Comparison of ENCODE assay signal across 8 cellular contexts in the genomic region with DNA sequence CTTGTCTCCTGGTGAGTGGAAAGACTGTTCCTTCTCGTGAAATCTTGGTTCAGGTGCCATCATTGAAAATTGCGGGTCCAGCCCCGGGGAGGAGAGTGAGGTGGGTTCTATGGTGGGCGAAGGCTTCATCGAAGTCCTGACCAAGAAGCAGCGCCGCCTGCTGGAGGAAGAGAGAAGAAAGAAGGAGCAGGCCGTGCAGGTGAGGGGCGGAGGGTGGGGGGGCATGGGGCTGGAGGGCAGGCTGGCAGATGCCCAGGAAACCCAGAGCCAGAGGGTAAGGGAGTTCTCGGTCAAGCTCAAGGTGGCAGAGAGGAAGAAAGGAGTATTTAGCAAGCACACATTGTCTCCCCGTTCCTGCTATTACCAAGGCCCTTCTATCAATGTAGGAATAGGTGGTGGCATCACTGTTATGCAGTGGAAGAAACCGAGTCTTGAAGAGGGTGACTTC.
DNase-seq lines count a peak whose midpoint lies in the region; ATAC-seq, FAIRE-seq and TF ChIP-seq lines count a peak whose summit lies in the region.

No MANE protein-coding gene starts in this region.

- H3K9ac ChIP-seq in NT2/D1 (ENCODE audit: insufficient read length, low read depth) = no peak overlapping the region

- peak; percentile 47 for DNase-seq in GM19238 (ENCODE audit: insufficient read length, low spot score)
- DNase-seq in NT2/D1 (ENCODE audit: low read depth, low spot score) = peak; percentile 38
- DNase-seq in activated T-helper 1 cell treated with anti-CD3 and anti-CD28 coated beads, Interleukin-2, amount 50 U/mL, for 16 hours (ENCODE audit: low read depth in 1 of 2, low spot score in 1 of 2) = peak; percentile 38 to 42
- DNase-seq in glomerular visceral epithelial cell (ENCODE audit: extremely low spot score) = peak; percentile 39
- DNase-seq in stimulated activated CD4-positive, alpha-beta T cell treated with anti-CD3 and anti-CD28 coated beads, Interleukin-12 subunit alpha, Interleukin-12 subunit beta, amount 100 ng/mL, for 48 hours (ENCODE audit: low read depth in 2 of 3, low spot score in 1 of 3) = peak; percentile 20 to 52 (median 37)
- no peak for DNase-seq in H54 (ENCODE audit: insufficient read length, low spot score)

- no peak overlapping the region for H3K4me3 ChIP-seq in NT2/D1 (ENCODE audit: insufficient read length, low read depth)

- no peaks in the 10 kb centered on the region for H3K27me3 ChIP-seq in NT2/D1 (ENCODE audit: insufficient read depth, insufficient read length)

- no peak for TF ChIP-seq POLR2A in H54 (IDR thresholded peaks at IDR 0.05; ENCODE audit: low read depth, low read length)

- no peaks in the 10 kb centered on the region for H3K9me3 ChIP-seq in NT2/D1 (ENCODE audit: insufficient read depth, low read length)

- no peak for FAIRE-seq in H54 (lab: Jason Lieb, UNC)

- H3K4me1 ChIP-seq in NT2/D1 (ENCODE audit: insufficient read depth, insufficient read length) = peaks cover 4% of the 10 kb centered on the region

- ATAC-seq in GM19351 (IDR thresholded peaks at IDR 0.05; ENCODE audit: unreplicated experiment) = no peak
- ATAC-seq in GM21717 (IDR thresholded peaks at IDR 0.05; ENCODE audit: unreplicated experiment) = no peak

- peaks cover 97% of the 10 kb centered on the region for H3K36me3 ChIP-seq in NT2/D1 (ENCODE audit: insufficient read depth, insufficient read length, low read length)
